ENCODE assay signal across 8 cellular contexts in genomic region chr21:43938751-43939442, GRCh38.
A peak's percentile ranks its signal among the peaks of the same experiment; 100 is the strongest.
DNase-seq lines count a peak whose midpoint lies in the region; ATAC-seq lines count a peak whose summit lies in the region.

No MANE protein-coding gene starts in this region.

- peaks cover 32% of the 10 kb centered on the region for H3K4me1 ChIP-seq in mucosa of stomach (ENCODE audit: control insufficient read depth, insufficient read depth, low read length)

- no peaks in the 10 kb centered on the region for H3K9me3 ChIP-seq in mucosa of stomach (ENCODE audit: control insufficient read depth, low read length)

- H3K9ac ChIP-seq in mucosa of stomach (ENCODE audit: low read length) = peak overlapping the region; percentile 50

- H3K4me3 ChIP-seq in mucosa of stomach (ENCODE audit: low read length) = no peak overlapping the region

- no peaks in the 10 kb centered on the region for H3K36me3 ChIP-seq in mucosa of stomach (ENCODE audit: control insufficient read depth, insufficient read depth, low read length)

- ATAC-seq in GM18502 (IDR thresholded peaks at IDR 0.05; ENCODE audit: poor library complexity, unreplicated experiment) (peak; percentile 71), HG02943 (IDR thresholded peaks at IDR 0.05; ENCODE audit: low read depth, unreplicated experiment) (peak; percentile 59)

- no peaks in the 10 kb centered on the region for H3K27me3 ChIP-seq in mucosa of stomach (ENCODE audit: control insufficient read depth, insufficient read depth, low read length)

- DNase-seq in A172 (ENCODE audit: low spot score) (peak; percentile 55), NCI-H526 treated with DMSO at 0.1 percent for 48 hours (lab: John Stamatoyannopoulos, UW) (peak; percentile 35), epidermal melanocyte (ENCODE audit: insufficient read length, low spot score) (peak; percentile 88)
- peak; percentile 68 to 88 (median 73) for DNase-seq in activated CD8-positive, alpha-beta memory T cell treated with anti-CD3 and anti-CD28 coated beads for 48 hours (ENCODE audit: low read depth in 2 of 3, low spot score in 2 of 3)
- DNase-seq in stimulated activated CD8-positive, alpha-beta memory T cell treated with anti-CD3 and anti-CD28 coated beads, Interleukin-4, amount 100 ng/mL, for 48 hours = peak; percentile 94

Comparison
In these comparisons a context has a peak if more than half of its experiments do, and no peak if none do; other contexts are left out.
1. DNase-seq: peak in every context shown above with its lines; median percentile 94 in stimulated activated CD8-positive, alpha-beta memory T cell treated with anti-CD3 and anti-CD28 coated beads, Interleukin-4, amount 100 ng/mL, for 48 hours; 88 in epidermal melanocyte; 73 in activated CD8-positive, alpha-beta memory T cell treated with anti-CD3 and anti-CD28 coated beads for 48 hours; 55 in A172; 35 in NCI-H526 treated with DMSO at 0.1 percent for 48 hours.